Comparison of ENCODE assay signal across 20 cellular contexts in genomic region chr3:194937144-194937543, GRCh38.
A peak's percentile ranks its signal among the peaks of the same experiment; 100 is the strongest.
DNase-seq lines count a peak whose midpoint lies in the region; ATAC-seq and TF ChIP-seq lines count a peak whose summit lies in the region.
"Had no signal": no experiment of that assay in that cellular context is flagged by ENCODE, and none has a peak within 500 bp of the region (broad histone marks: within the 10 kb centered on the region; RNA-seq: fewer than 3 reads in every experiment).

No MANE protein-coding gene starts in this region.

- H3K27me3 ChIP-seq in right atrium auricular region, result no peaks in the 10 kb centered on the region
- H3K27me3 ChIP-seq in BE2C, result no peaks in the 10 kb centered on the region
- H3K27me3 ChIP-seq: BLaER1 had no signal

- H3K9me3 ChIP-seq in right atrium auricular region (peaks cover 0 to 3% of the 10 kb centered on the region in 2 donors), BE2C (peaks cover 4% of the 10 kb centered on the region)

- no peak for ATAC-seq in Right ventricle myocardium superior (ENCODE audit: poor library complexity)
- no peak for ATAC-seq in HG02571 (IDR thresholded peaks at IDR 0.05; ENCODE audit: unreplicated experiment)
- no peak for ATAC-seq in HG03135 (IDR thresholded peaks at IDR 0.05; ENCODE audit: unreplicated experiment)
- ATAC-seq: CD8-positive, alpha-beta T cell; GM12878 had no signal

- intact Hi-C loops in Right ventricle myocardium superior (cut with DNase I), result no loop called here

- no peak overlapping the region for H3K27ac ChIP-seq in right atrium auricular region
- peak overlapping the region; percentile 27 for H3K27ac ChIP-seq in epithelial cell of prostate
- H3K27ac ChIP-seq: BLaER1, C4-2B, GM23248 had no signal

- DNase-seq in right atrium auricular region (ENCODE audit: low spot score) (peak; percentile 54), Right ventricle myocardium superior (no peak), epithelial cell of prostate (ENCODE audit: low read depth, low spot score) (no peak), mesenteric fat pad (ENCODE audit: low spot score) (peak; percentile 76), ureter (ENCODE audit: low spot score) (peak; percentile 29), BE2C (no peak)
- DNase-seq: CD4-positive, CD25-positive, alpha-beta regulatory T cell; DMS 273 treated with DMSO at 0.1 percent for 48 hours; DMS79; EL; GDM1; GM23248; H7; HCEC 1CT had no signal

- H3K4me1 ChIP-seq in right atrium auricular region, result peaks cover 0 to 17% of the 10 kb centered on the region in 2 donors
- no peaks in the 10 kb centered on the region; the same call in 1 of the 2 replicates for H3K4me1 ChIP-seq in BE2C
- H3K4me1 ChIP-seq: BLaER1 had no signal

- TF ChIP-seq CTCF in right atrium auricular region (IDR thresholded peaks at IDR 0.05) (no peak), BE2C (IDR thresholded peaks at IDR 0.05; ENCODE audit: low read depth, low read length) (no peak)

- H3K36me3 ChIP-seq in right atrium auricular region, result no peaks in the 10 kb centered on the region
- H3K36me3 ChIP-seq in BE2C, result no peaks in the 10 kb centered on the region
- H3K36me3 ChIP-seq: BLaER1 had no signal

- H3K4me3 ChIP-seq in right atrium auricular region, result no peak overlapping the region
- no peak overlapping the region for H3K4me3 ChIP-seq in BE2C (ENCODE audit: low read depth, low read length)
- H3K4me3 ChIP-seq: BLaER1, GM12878, GM23248 had no signal

Comparison
In these comparisons a context has a peak if more than half of its experiments do, and no peak if none do; other contexts are left out.
1. DNase-seq: peak in right atrium auricular region (single experiment), mesenteric fat pad (single experiment) and ureter (single experiment); none in Right ventricle myocardium superior (single experiment), epithelial cell of prostate (single experiment) and BE2C (single experiment).